ENCODE assay signal across 34 cellular contexts in the genomic region with DNA sequence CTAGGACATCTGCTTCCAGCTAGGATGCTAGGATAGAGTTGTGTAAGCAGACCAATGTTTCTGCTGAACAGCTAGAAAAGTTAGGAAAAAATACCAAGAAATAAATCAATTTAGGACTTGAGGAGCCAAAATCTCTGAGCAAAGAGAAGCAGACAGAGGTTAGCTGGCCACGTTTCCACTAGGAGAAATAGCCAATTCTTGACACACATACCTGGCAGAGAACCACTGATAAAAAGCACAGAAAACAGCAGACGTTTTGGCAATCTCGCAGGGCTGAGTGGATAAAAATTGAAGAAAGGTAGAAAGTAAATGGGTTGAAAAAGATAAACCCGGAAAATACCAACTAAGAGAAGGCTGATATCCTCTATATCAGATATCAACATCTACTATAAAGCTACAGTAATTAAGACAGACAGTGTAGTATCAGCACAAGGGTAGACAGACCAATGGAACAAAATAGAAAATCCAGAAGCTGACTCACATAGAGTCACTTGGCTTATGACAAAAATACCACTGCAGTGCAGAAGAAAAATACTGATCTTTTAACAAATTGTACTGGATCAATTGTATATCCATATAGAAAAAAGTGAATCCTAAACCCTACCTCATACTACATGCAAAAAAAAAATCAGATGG.
"Had no signal": no experiment of that assay in that cellular context is flagged by ENCODE, and none has a peak within 500 bp of the region (broad histone marks: within the 10 kb centered on the region; RNA-seq: fewer than 3 reads in every experiment).

No MANE protein-coding gene starts in this region.

- DNase-seq: activated B cell treated with CpG ODN at 0.5 μM for 24 hours; activated CD4-positive, alpha-beta memory T cell treated with anti-CD3 and anti-CD28 coated beads for 36 hours; activated CD4-positive, alpha-beta T cell treated with anti-CD3 and anti-CD28 coated beads for 4 hours; activated CD4-positive, alpha-beta T cell treated with anti-CD3 and anti-CD28 coated beads, Interleukin-2, amount 10 ng/mL, durations not matched to agents 24 days and 14 days; activated CD4-positive, alpha-beta T cell treated with anti-CD3 and anti-CD28 coated beads, Interleukin-2, amount 50 U/mL, for 1 hour; activated CD4-positive, alpha-beta T cell treated with anti-CD3 and anti-CD28 coated beads, Interleukin-2, amount 50 U/mL, for 4 hours; activated CD4-positive, CD25-positive, alpha-beta regulatory T cell treated with anti-CD3 and anti-CD28 coated beads, Interleukin-2, amount 50 U/mL, for 72 hours; activated CD8-positive, alpha-beta memory T cell treated with anti-CD3 and anti-CD28 coated beads, Interleukin-2, amount 50 U/mL, for 4 hours; activated CD8-positive, alpha-beta T cell treated with anti-CD3 and anti-CD28 coated beads for 36 hours; activated effector memory CD4-positive, alpha-beta T cell treated with anti-CD3 and anti-CD28 coated beads, Interleukin-2, amount 50 U/mL, for 16 hours; activated gamma-delta T cell treated with Interleukin-2 at 50 U/mL for 16 hours; activated naive CD4-positive, alpha-beta T cell; activated naive CD4-positive, alpha-beta T cell treated with anti-CD3 and anti-CD28 coated beads for 36 hours; activated naive CD4-positive, alpha-beta T cell treated with anti-CD3 and anti-CD28 coated beads, Interleukin-2, amount 50 U/mL, for 16 hours; activated naive CD8-positive, alpha-beta T cell treated with anti-CD3 and anti-CD28 coated beads for 36 hours; activated T-cell treated with anti-CD3 and anti-CD28 coated beads for 4 hours; activated T-cell treated with anti-CD3 and anti-CD28 coated beads, Interleukin-2, amount 50 U/mL, for 1 hour; activated T-cell treated with anti-CD3 and anti-CD28 coated beads, Interleukin-2, amount 50 U/mL, for 4 hours; activated T-cell treated with anti-CD3 and anti-CD28 coated beads, Interleukin-2, amount 50 U/mL, for 72 hours; adrenal gland; amygdala; anterior cingulate cortex; caudate nucleus; cerebellar nuclear complex; T-helper 1 cell; T-helper 2 cell; T-helper 9 cell had no signal

- H3K27me3 ChIP-seq: adrenal gland, ascending aorta had no signal

- ATAC-seq: activated CD8-positive, alpha-beta T cell treated with anti-CD3 and anti-CD28 coated beads for 36 hours; activated naive CD4-positive, alpha-beta T cell treated with anti-CD3 and anti-CD28 coated beads, Interleukin-2, amount 50 U/mL, for 72 hours; activated T-cell treated with anti-CD3 and anti-CD28 coated beads, Interleukin-2, amount 50 U/mL, for 4 hours; activated T-cell treated with anti-CD3 and anti-CD28 coated beads, Interleukin-2, amount 50 U/mL, for 72 hours; activated T-helper 17 cell treated with anti-CD3 and anti-CD28 coated beads, Interleukin-2, amount 50 U/mL, for 72 hours had no signal

- H3K9me3 ChIP-seq: adrenal gland had no signal

- H3K36me3 ChIP-seq: adrenal gland, ascending aorta, cardiac muscle cell had no signal

- FAIRE-seq: bronchial epithelial cell, TTC549 had no signal

- H3K27ac ChIP-seq: adrenal gland, ascending aorta, cardiac muscle cell, VCaP had no signal

- H3K4me1 ChIP-seq: adrenal gland had no signal

- H3K4me3 ChIP-seq: adrenal gland, ascending aorta, cardiac muscle cell had no signal
